In genomic region chr12:39230086-39230485, GRCh38 we compare ENCODE assay signal across 21 cellular contexts.
DNase-seq lines count a peak whose midpoint lies in the region; ATAC-seq, FAIRE-seq and TF ChIP-seq lines count a peak whose summit lies in the region.
"Had no signal": no experiment of that assay in that cellular context is flagged by ENCODE, and none has a peak within 500 bp of the region (broad histone marks: within the 10 kb centered on the region; RNA-seq: fewer than 3 reads in every experiment).

No MANE protein-coding gene starts in this region.

- POLR2A ChIA-PET in PC-3 (lab: Charles Lee; ENCODE audit: unreplicated experiment): no interaction called here

- TF ChIP-seq CTCF in PC-3 (conservative IDR thresholded peaks at IDR 0.05; ENCODE audit: low read depth, low read length) (no peak), bronchial epithelial cell (IDR thresholded peaks at IDR 0.05; ENCODE audit: insufficient read depth, low read length, severe bottlenecking) (no peak)

- no TSS peak for BruUV-seq in PC-3 (replicated peaks; lab: Mats Ljungman, UMichigan)

- H3K9me2 ChIP-seq in PC-3 (replicated peaks; ENCODE audit: low read length): no peaks in the 10 kb centered on the region

- DNase-seq in Daoy (ENCODE audit: low read depth) (peak; percentile 6), PC-3 (peak; percentile 87), bronchial epithelial cell (ENCODE audit: low read depth) (peak; percentile 79), kidney tubule cell (ENCODE audit: low spot score) (peak; percentile 76), NCI-H1436 treated with DMSO at 0.1 percent for 48 hours (lab: John Stamatoyannopoulos, UW) (no peak), NCI-H1694 (lab: John Stamatoyannopoulos, UW) (no peak)
- no peak for DNase-seq in activated CD4-positive, alpha-beta T cell treated with anti-CD3 and anti-CD28 coated beads, Interleukin-2, amount 50 U/mL, for 1 hour
- DNase-seq: caudate nucleus; CD8-positive, alpha-beta memory T cell; DND-41; Kasumi-1; NCI-H1436; NCI-H2171 treated with DMSO at 0.1 percent for 48 hours; NCI-H69; ovary; sigmoid colon; stimulated activated naive CD4-positive, alpha-beta T cell; transverse colon had no signal

- CTCF ChIA-PET in PC-3 (lab: Charles Lee): no interaction called here

- no peaks in the 10 kb centered on the region for H3K79me2 ChIP-seq in PC-3 (ENCODE audit: low read length)

- no peaks in the 10 kb centered on the region for H3K36me3 ChIP-seq in PC-3 (ENCODE audit: low read depth, low read length)
- no peaks in the 10 kb centered on the region for H3K36me3 ChIP-seq in bronchial epithelial cell (ENCODE audit: control insufficient read depth, insufficient read depth, low read length)
- H3K36me3 ChIP-seq: ovary, sigmoid colon, SJSA1, transverse colon had no signal

- no peak overlapping the region for H3K9ac ChIP-seq in PC-3 (ENCODE audit: low read length)

- H3K27ac ChIP-seq in PC-3 (ENCODE audit: low read length): peak overlapping the region; percentile 36
- H3K27ac ChIP-seq: ovary, sigmoid colon, SJSA1, transverse colon had no signal

- intact Hi-C loops in PC-3 (cut with micrococcal nuclease): no loop called here

- H4K20me1 ChIP-seq in PC-3 (ENCODE audit: low read length): no peaks in the 10 kb centered on the region

- H3K9me3 ChIP-seq in PC-3 (ENCODE audit: low read length): no peaks in the 10 kb centered on the region
- H3K9me3 ChIP-seq: ovary, SJSA1, transverse colon had no signal

- H3K4me3 ChIP-seq in PC-3 (ENCODE audit: low read length) (no peak overlapping the region), bronchial epithelial cell (ENCODE audit: low read depth, low read length) (no peak overlapping the region)
- H3K4me3 ChIP-seq: lung, ovary, sigmoid colon, SJSA1, transverse colon had no signal

- no peaks in the 10 kb centered on the region for H3F3A ChIP-seq in PC-3 (ENCODE audit: low read length, unreplicated experiment)

- no peak overlapping the region for H2AFZ ChIP-seq in PC-3 (ENCODE audit: low read length)

- H3K4me2 ChIP-seq in PC-3 (ENCODE audit: low read length): no peak overlapping the region

- no peak for FAIRE-seq in bronchial epithelial cell (lab: Jason Lieb, UNC)

- ATAC-seq in PC-3 (peak; percentile 91), GM21526 (IDR thresholded peaks at IDR 0.05; ENCODE audit: low FRiP score, unreplicated experiment) (no peak)

- H3K4me1 ChIP-seq in PC-3 (ENCODE audit: insufficient read depth, low read length): peaks cover 11% of the 10 kb centered on the region
- H3K4me1 ChIP-seq: sigmoid colon, transverse colon had no signal

- H3K27me3 ChIP-seq in PC-3 (ENCODE audit: low read length): no peaks in the 10 kb centered on the region
- H3K27me3 ChIP-seq in bronchial epithelial cell (ENCODE audit: control insufficient read depth, insufficient read depth, low read length): no peaks in the 10 kb centered on the region
- H3K27me3 ChIP-seq: ovary, sigmoid colon, SJSA1, transverse colon had no signal

Comparison
In these comparisons a context has a peak if more than half of its experiments do, and no peak if none do; other contexts are left out.
1. DNase-seq: peak in Daoy (single experiment), PC-3 (single experiment), bronchial epithelial cell (single experiment) and kidney tubule cell (single experiment); none in activated CD4-positive, alpha-beta T cell treated with anti-CD3 and anti-CD28 coated beads, Interleukin-2, amount 50 U/mL, for 1 hour (single experiment), NCI-H1436 treated with DMSO at 0.1 percent for 48 hours (single experiment) and NCI-H1694 (single experiment).